Comparison of ENCODE assay signal across 8 cellular contexts in the genomic region with DNA sequence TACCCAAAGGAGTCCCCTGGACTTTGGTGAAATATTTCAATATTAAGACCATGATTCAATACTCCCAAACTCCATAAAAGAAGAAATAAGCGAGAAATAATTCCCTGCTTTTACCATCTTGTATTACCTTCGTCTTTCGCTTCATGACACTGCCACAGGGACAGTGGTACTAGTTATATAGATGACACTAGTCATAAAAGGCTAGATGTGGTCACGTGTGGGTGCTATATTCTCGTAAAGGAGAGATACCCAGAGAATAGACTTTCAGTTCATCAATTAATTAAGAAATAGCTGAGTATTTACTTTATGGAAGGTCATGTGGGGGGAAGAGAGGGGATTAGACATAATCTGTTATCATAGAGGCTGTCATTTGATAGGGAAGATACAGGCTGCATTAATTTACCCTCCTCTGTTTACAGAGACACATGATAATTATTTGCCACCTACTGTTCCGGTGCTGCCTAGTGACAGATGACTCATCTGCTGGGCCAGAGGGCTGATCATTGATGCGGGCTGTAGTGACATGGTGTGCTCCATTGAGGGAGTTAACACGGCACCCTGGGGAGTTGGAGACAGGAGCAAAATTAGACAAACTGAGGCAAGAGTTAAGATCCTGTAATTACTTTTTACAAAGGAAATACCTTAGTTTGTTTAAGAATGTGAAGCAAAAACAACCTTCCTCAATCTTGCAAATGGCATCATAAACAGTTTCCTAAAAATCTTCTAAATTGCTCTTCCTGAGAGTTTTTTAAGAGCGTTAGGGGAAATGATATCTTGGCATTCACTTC.
DNase-seq lines count a peak whose midpoint lies in the region; ATAC-seq and TF ChIP-seq lines count a peak whose summit lies in the region.

No MANE protein-coding gene starts in this region.

- no peaks in the 10 kb centered on the region for H3K27me3 ChIP-seq in A673 (replicated peaks; ENCODE audit: insufficient read depth, low read depth, low read length, poor library complexity)

- CTCF ChIA-PET in A673 (lab: Charles Lee): interaction anchor here (1.0 to 1.1 kb wide), 2 partner anchors 8 to 13 kb away, joined by 3 to 4 read pairs; no protein-coding TSS in a partner anchor

- POLR2A ChIA-PET in A673 (lab: Charles Lee; ENCODE audit: low non-redundant PET): no interaction called here

- peaks cover 51% of the 10 kb centered on the region for H3K36me3 ChIP-seq in A673 (ENCODE audit: insufficient read depth, low read length, poor library complexity, severe bottlenecking)

- BruUV-seq in A673 (replicated peaks; lab: Mats Ljungman, UMichigan): no TSS peak

- H3K9me3 ChIP-seq in A673 (ENCODE audit: low read depth, low read length, poor library complexity, severe bottlenecking): no peaks in the 10 kb centered on the region

- peaks cover 23% of the 10 kb centered on the region for H3K4me1 ChIP-seq in A673 (ENCODE audit: insufficient read depth, low read length, poor library complexity, severe bottlenecking)

- no peak overlapping the region for H3K4me3 ChIP-seq in A673 (ENCODE audit: low read depth, low read length, poor library complexity, severe bottlenecking)
- H3K4me3 ChIP-seq in coronary artery: no peak overlapping the region

- TF ChIP-seq CTCF in A673 (conservative IDR thresholded peaks at IDR 0.05; ENCODE audit: low read depth, low read length) (no peak), coronary artery (IDR thresholded peaks at IDR 0.05) (no peak)

- intact Hi-C loops in A673 (cut with micrococcal nuclease; ENCODE audit: unreplicated experiment): loop anchor here (10.0 kb wide), 2 partner anchors 217 to 697 kb away; a partner anchor contains a TSS

- H3K27ac ChIP-seq in A673 (ENCODE audit: low read depth, low read length, poor library complexity, severe bottlenecking) (peak overlapping the region; percentile 4), coronary artery (peak overlapping the region in 1 of 2 donors; percentile 66)

- DNase-seq in A673 (ENCODE audit: low spot score): peak; percentile 94
- DNase-seq in coronary artery (ENCODE audit: low spot score): no peak
- no peak for DNase-seq in NCI-H1092 treated with DMSO at 0.1 percent for 48 hours (lab: John Stamatoyannopoulos, UW)
- DNase-seq in NCI-H1048 (lab: John Stamatoyannopoulos, UW): no peak

- ATAC-seq in GM19025 (IDR thresholded peaks at IDR 0.05; ENCODE audit: low read depth, unreplicated experiment): peak; percentile 87
- peak; percentile 81 for ATAC-seq in HG03159 (IDR thresholded peaks at IDR 0.05; ENCODE audit: unreplicated experiment)
- peak; percentile 68 for ATAC-seq in esophagus mucosa
- ATAC-seq in HG03045 (IDR thresholded peaks at IDR 0.05; ENCODE audit: unreplicated experiment): no peak
